In genomic region chr2:238061310-238062202, GRCh38 we compare ENCODE assay signal across 1 cellular context.
TF ChIP-seq lines count a peak whose summit lies in the region.

No MANE protein-coding gene starts in this region.

TF ChIP-seq in HCT116, 20 proteins besides CTCF, POLR2A, EP300 and RAD21 (continued from another document):
- TF ChIP-seq JUND (IDR thresholded peaks at IDR 0.05): no peak
